16 cellular contexts compared by ENCODE assay signal in genomic region chr7:78576196-78576595, GRCh38.
DNase-seq lines count a peak whose midpoint lies in the region; ATAC-seq lines count a peak whose summit lies in the region.
"Had no signal": no experiment of that assay in that cellular context is flagged by ENCODE, and none has a peak within 500 bp of the region (broad histone marks: within the 10 kb centered on the region; RNA-seq: fewer than 3 reads in every experiment).

No MANE protein-coding gene starts in this region.

- H3K4me1 ChIP-seq in iPS-20b (ENCODE audit: insufficient read depth, low read length), result peaks cover 41% of the 10 kb centered on the region
- H3K4me1 ChIP-seq: lower lobe of right lung had no signal

- no peak overlapping the region for H3K4me3 ChIP-seq in iPS-20b (ENCODE audit: low read length)
- H3K4me3 ChIP-seq: lower lobe of right lung had no signal

- peak overlapping the region; percentile 67 for H3K27ac ChIP-seq in iPS-20b (ENCODE audit: low read length)
- H3K27ac ChIP-seq: lower lobe of right lung had no signal

- DNase-seq in AG08396 (ENCODE audit: low spot score) (peak; percentile 11), HCEC 1CT (peak; percentile 54), SW480 (ENCODE audit: low spot score) (peak; percentile 21), NCI-H187 (lab: John Stamatoyannopoulos, UW) (no peak), NCI-H2227 (lab: John Stamatoyannopoulos, UW; ENCODE audit: unreplicated experiment) (no peak)
- DNase-seq: ACHN; activated CD4-positive, alpha-beta T cell treated with anti-CD3 and anti-CD28 coated beads, Interleukin-2, amount 50 U/mL, for 48 hours; Calu3; dermis blood vessel endothelial cell; lower lobe of right lung; NCI-H1417 treated with DMSO at 0.1 percent for 48 hours; NCI-H345 had no signal

- no peaks in the 10 kb centered on the region for H3K27me3 ChIP-seq in iPS-20b (ENCODE audit: insufficient read depth, low read length)

- H3K9me3 ChIP-seq in iPS-20b (ENCODE audit: insufficient read depth, low read depth, low read length), result no peaks in the 10 kb centered on the region
- H3K9me3 ChIP-seq: lower lobe of right lung had no signal

- H3K9ac ChIP-seq in iPS-20b (ENCODE audit: low read depth, low read length), result peak overlapping the region; percentile 44; the same call in 1 of the 2 replicates

- ATAC-seq in GM18858 (IDR thresholded peaks at IDR 0.05; ENCODE audit: unreplicated experiment) (no peak), GM21526 (IDR thresholded peaks at IDR 0.05; ENCODE audit: low FRiP score, unreplicated experiment) (no peak)
- ATAC-seq: lower lobe of right lung, sciatic nerve had no signal

- H3K36me3 ChIP-seq in iPS-20b (ENCODE audit: insufficient read depth, low read depth, low read length), result no peaks in the 10 kb centered on the region
- H3K36me3 ChIP-seq: lower lobe of right lung had no signal

Comparison
In these comparisons a context has a peak if more than half of its experiments do, and no peak if none do; other contexts are left out.
1. DNase-seq: peak in AG08396 (single experiment), HCEC 1CT (single experiment) and SW480 (single experiment); none in NCI-H187 (0 of 2) and NCI-H2227 (single experiment).